In genomic region chr9:105475302-105475701, GRCh38 we compare ENCODE assay signal across 9 cellular contexts. TPM values are rescaled to one million over a fixed set of nuclear protein-coding genes. Genes with fewer than 3 reads are reported as not detected.
A peak's percentile ranks its signal among the peaks of the same experiment; 100 is the strongest.
DNase-seq lines count a peak whose midpoint lies in the region; ATAC-seq and TF ChIP-seq lines count a peak whose summit lies in the region.
"Had no signal": no experiment of that assay in that cellular context is flagged by ENCODE, and none has a peak within 500 bp of the region (broad histone marks: within the 10 kb centered on the region; RNA-seq: fewer than 3 reads in every experiment).

No MANE protein-coding gene starts in this region.

- no peak overlapping the region for H3K27ac Mint-ChIP-seq in activated CD4-positive, alpha-beta T cell treated with anti-CD3 and anti-CD28 coated beads for 36 hours
- H3K27ac Mint-ChIP-seq in stimulated activated effector memory CD8-positive, alpha-beta T cell treated with anti-CD3 and anti-CD28 coated beads, Interleukin-12 subunit alpha, Interleukin-12 subunit beta, amount 100 ng/mL, for 72 hours: no peak overlapping the region
- H3K27ac Mint-ChIP-seq: CD8-positive, alpha-beta T cell had no signal

- no peak overlapping the region for H3K4me3 Mint-ChIP-seq in activated CD4-positive, alpha-beta T cell treated with anti-CD3 and anti-CD28 coated beads for 36 hours
- H3K4me3 Mint-ChIP-seq in stimulated activated effector memory CD8-positive, alpha-beta T cell treated with anti-CD3 and anti-CD28 coated beads, Interleukin-12 subunit alpha, Interleukin-12 subunit beta, amount 100 ng/mL, for 72 hours: no peak overlapping the region
- H3K4me3 Mint-ChIP-seq: CD8-positive, alpha-beta T cell had no signal

- no peak for DNase-seq in activated CD4-positive, alpha-beta T cell treated with anti-CD3 and anti-CD28 coated beads for 36 hours
- DNase-seq in activated CD4-positive, alpha-beta T cell treated with anti-CD3 and anti-CD28 coated beads, Interleukin-2, amount 50 U/mL, for 1 hour: no peak
- DNase-seq in RPMI8226 (peak; percentile 3), fibroblast of villous mesenchyme (ENCODE audit: low read depth) (peak; percentile 49)
- DNase-seq in stimulated activated effector memory CD8-positive, alpha-beta T cell treated with anti-CD3 and anti-CD28 coated beads, Interleukin-12 subunit alpha, Interleukin-12 subunit beta, amount 100 ng/mL, for 72 hours (ENCODE audit: low spot score in 2 of 2): no peak
- no peak for DNase-seq in activated T-cell treated with anti-CD3 and anti-CD28 coated beads, Interleukin-2, amount 50 U/mL, for 48 hours
- DNase-seq: CD8-positive, alpha-beta T cell had no signal

- CTCF ChIA-PET in activated CD4-positive, alpha-beta T cell treated with anti-CD3 and anti-CD28 coated beads for 36 hours (lab: Charles Lee): no interaction called here

- intact Hi-C loops in activated CD4-positive, alpha-beta T cell treated with anti-CD3 and anti-CD28 coated beads for 36 hours (cut with DNase I, micrococcal nuclease): no loop called here

- H3K4me1 Mint-ChIP-seq in activated CD4-positive, alpha-beta T cell treated with anti-CD3 and anti-CD28 coated beads for 36 hours: no peaks in the 10 kb centered on the region
- H3K4me1 Mint-ChIP-seq in stimulated activated effector memory CD8-positive, alpha-beta T cell treated with anti-CD3 and anti-CD28 coated beads, Interleukin-12 subunit alpha, Interleukin-12 subunit beta, amount 100 ng/mL, for 72 hours: no peaks in the 10 kb centered on the region

- peak; percentile 58 for TF ChIP-seq CTCF in fibroblast of villous mesenchyme (IDR thresholded peaks at IDR 0.05; ENCODE audit: insufficient read depth, low read depth, low read length)

- POLR2A ChIA-PET in activated CD4-positive, alpha-beta T cell treated with anti-CD3 and anti-CD28 coated beads for 36 hours (lab: Charles Lee): no interaction called here

- no peaks in the 10 kb centered on the region for H3K9me3 Mint-ChIP-seq in activated CD4-positive, alpha-beta T cell treated with anti-CD3 and anti-CD28 coated beads for 36 hours (ENCODE audit: low read depth)
- no peaks in the 10 kb centered on the region for H3K9me3 Mint-ChIP-seq in stimulated activated effector memory CD8-positive, alpha-beta T cell treated with anti-CD3 and anti-CD28 coated beads, Interleukin-12 subunit alpha, Interleukin-12 subunit beta, amount 100 ng/mL, for 72 hours
- H3K9me3 Mint-ChIP-seq: CD8-positive, alpha-beta T cell had no signal

- ATAC-seq in activated CD4-positive, alpha-beta T cell treated with anti-CD3 and anti-CD28 coated beads for 36 hours: peak; percentile 42
- ATAC-seq in stimulated activated effector memory CD8-positive, alpha-beta T cell treated with anti-CD3 and anti-CD28 coated beads, Interleukin-12 subunit alpha, Interleukin-12 subunit beta, amount 100 ng/mL, for 72 hours: peak; percentile 49
- ATAC-seq in HG03342 (IDR thresholded peaks at IDR 0.05; ENCODE audit: unreplicated experiment): no peak
- no peak for ATAC-seq in HG02938 (IDR thresholded peaks at IDR 0.05; ENCODE audit: unreplicated experiment)
- ATAC-seq: CD8-positive, alpha-beta T cell had no signal

- no peak overlapping the region for H3K4me3 ChIP-seq in fibroblast of villous mesenchyme (ENCODE audit: low read depth, low read length)

- H3K27me3 Mint-ChIP-seq in activated CD4-positive, alpha-beta T cell treated with anti-CD3 and anti-CD28 coated beads for 36 hours: no peaks in the 10 kb centered on the region

- H3K36me3 Mint-ChIP-seq in activated CD4-positive, alpha-beta T cell treated with anti-CD3 and anti-CD28 coated beads for 36 hours (ENCODE audit: low read depth): no peaks in the 10 kb centered on the region
- H3K36me3 Mint-ChIP-seq in stimulated activated effector memory CD8-positive, alpha-beta T cell treated with anti-CD3 and anti-CD28 coated beads, Interleukin-12 subunit alpha, Interleukin-12 subunit beta, amount 100 ng/mL, for 72 hours: no peaks in the 10 kb centered on the region
- H3K36me3 Mint-ChIP-seq: CD8-positive, alpha-beta T cell had no signal

RNA-seq across cellular contexts. Expression of gene FSD1L, which starts 27.5 kb away (rescaled TPM):
- 1 to 10 TPM; 2.4 to 3.0 TPM for total RNA-seq in activated CD4-positive, alpha-beta T cell treated with anti-CD3 and anti-CD28 coated beads for 36 hours
- total RNA-seq in fibroblast of villous mesenchyme: 5.5 and 5.6 TPM in 2 replicates

Comparison
In these comparisons a context has a peak if more than half of its experiments do, and no peak if none do; other contexts are left out.
1. ATAC-seq: peak in activated CD4-positive, alpha-beta T cell treated with anti-CD3 and anti-CD28 coated beads for 36 hours (single experiment) and stimulated activated effector memory CD8-positive, alpha-beta T cell treated with anti-CD3 and anti-CD28 coated beads, Interleukin-12 subunit alpha, Interleukin-12 subunit beta, amount 100 ng/mL, for 72 hours (single experiment); none in HG03342 (single experiment) and HG02938 (single experiment).
2. DNase-seq: peak in RPMI8226 (single experiment) and fibroblast of villous mesenchyme (single experiment); none in activated CD4-positive, alpha-beta T cell treated with anti-CD3 and anti-CD28 coated beads for 36 hours (single experiment), activated CD4-positive, alpha-beta T cell treated with anti-CD3 and anti-CD28 coated beads, Interleukin-2, amount 50 U/mL, for 1 hour (single experiment), stimulated activated effector memory CD8-positive, alpha-beta T cell treated with anti-CD3 and anti-CD28 coated beads, Interleukin-12 subunit alpha, Interleukin-12 subunit beta, amount 100 ng/mL, for 72 hours (0 of 2) and activated T-cell treated with anti-CD3 and anti-CD28 coated beads, Interleukin-2, amount 50 U/mL, for 48 hours (0 of 2).